9 cellular contexts compared by ENCODE assay signal in genomic region chr2:10497797-10498251, GRCh38. TPM values are rescaled to one million over a fixed set of nuclear protein-coding genes. Genes with fewer than 3 reads are reported as not detected.
DNase-seq lines count a peak whose midpoint lies in the region; ATAC-seq lines count a peak whose summit lies in the region.
"Had no signal": no experiment of that assay in that cellular context is flagged by ENCODE, and none has a peak within 500 bp of the region (broad histone marks: within the 10 kb centered on the region; RNA-seq: fewer than 3 reads in every experiment).

No MANE protein-coding gene starts in this region.

- no peak overlapping the region for H3K27ac Mint-ChIP-seq in activated CD4-positive, alpha-beta T cell treated with anti-CD3 and anti-CD28 coated beads, Interleukin-2, amount 10 ng/mL, durations not matched to agents 24 days and 14 days
- no peak overlapping the region for H3K27ac Mint-ChIP-seq in activated naive CD8-positive, alpha-beta T cell treated with anti-CD3 and anti-CD28 coated beads, Interleukin-2, amount 50 U/mL, for 24 hours
- no peak overlapping the region for H3K27ac Mint-ChIP-seq in stimulated activated memory B cell treated with anti-CD40 and anti-IgM and Interleukin-4, amounts not matched to agents 10 μg/mL and 1 μg/mL and 100 μg/mL, for 72 hours
- H3K27ac Mint-ChIP-seq: activated naive CD8-positive, alpha-beta T cell treated with anti-CD3 and anti-CD28 coated beads, Interleukin-2, amount 10 ng/mL, durations not matched to agents 7 days and 5 days had no signal

- H3K27me3 Mint-ChIP-seq in activated CD4-positive, alpha-beta T cell treated with anti-CD3 and anti-CD28 coated beads, Interleukin-2, amount 10 ng/mL, durations not matched to agents 24 days and 14 days: peaks cover 32% of the 10 kb centered on the region
- H3K27me3 Mint-ChIP-seq in activated naive CD8-positive, alpha-beta T cell treated with anti-CD3 and anti-CD28 coated beads, Interleukin-2, amount 50 U/mL, for 24 hours: peaks cover 12% of the 10 kb centered on the region
- peaks cover 39% of the 10 kb centered on the region for H3K27me3 Mint-ChIP-seq in stimulated activated memory B cell treated with anti-CD40 and anti-IgM and Interleukin-4, amounts not matched to agents 10 μg/mL and 1 μg/mL and 100 μg/mL, for 72 hours

- peak; percentile 49 for DNase-seq in activated CD4-positive, alpha-beta T cell treated with anti-CD3 and anti-CD28 coated beads for 1 hour
- DNase-seq in activated CD4-positive, alpha-beta T cell treated with anti-CD3 and anti-CD28 coated beads, Interleukin-2, amount 10 ng/mL, durations not matched to agents 24 days and 14 days: no peak
- DNase-seq in SIG-M5 treated with dmso at 0.1 percent for 504 hours (lab: John Stamatoyannopoulos, UW; ENCODE audit: unreplicated experiment) (peak; percentile 89), iris pigment epithelial cell (ENCODE audit: low read depth) (peak; percentile 58), cortex of kidney (lab: John Stamatoyannopoulos, UW) (no peak)
- peak; percentile 57 for DNase-seq in activated naive CD8-positive, alpha-beta T cell treated with anti-CD3 and anti-CD28 coated beads, Interleukin-2, amount 50 U/mL, for 24 hours
- peak; percentile 27 to 45 (median 40) for DNase-seq in stimulated activated CD4-positive, alpha-beta T cell treated with anti-CD3 and anti-CD28 coated beads, TNF-alpha, amount 100 ng/mL, for 48 hours (ENCODE audit: low read depth in 3 of 3)
- DNase-seq: activated naive CD8-positive, alpha-beta T cell treated with anti-CD3 and anti-CD28 coated beads, Interleukin-2, amount 10 ng/mL, durations not matched to agents 7 days and 5 days had no signal

- no peak overlapping the region for H3K4me3 Mint-ChIP-seq in activated CD4-positive, alpha-beta T cell treated with anti-CD3 and anti-CD28 coated beads, Interleukin-2, amount 10 ng/mL, durations not matched to agents 24 days and 14 days
- no peak overlapping the region for H3K4me3 Mint-ChIP-seq in activated naive CD8-positive, alpha-beta T cell treated with anti-CD3 and anti-CD28 coated beads, Interleukin-2, amount 50 U/mL, for 24 hours
- no peak overlapping the region for H3K4me3 Mint-ChIP-seq in stimulated activated memory B cell treated with anti-CD40 and anti-IgM and Interleukin-4, amounts not matched to agents 10 μg/mL and 1 μg/mL and 100 μg/mL, for 72 hours
- H3K4me3 Mint-ChIP-seq: activated naive CD8-positive, alpha-beta T cell treated with anti-CD3 and anti-CD28 coated beads, Interleukin-2, amount 10 ng/mL, durations not matched to agents 7 days and 5 days had no signal

- no peaks in the 10 kb centered on the region for H3K9me3 Mint-ChIP-seq in activated CD4-positive, alpha-beta T cell treated with anti-CD3 and anti-CD28 coated beads, Interleukin-2, amount 10 ng/mL, durations not matched to agents 24 days and 14 days
- H3K9me3 Mint-ChIP-seq in activated naive CD8-positive, alpha-beta T cell treated with anti-CD3 and anti-CD28 coated beads, Interleukin-2, amount 50 U/mL, for 24 hours: no peaks in the 10 kb centered on the region
- H3K9me3 Mint-ChIP-seq in stimulated activated memory B cell treated with anti-CD40 and anti-IgM and Interleukin-4, amounts not matched to agents 10 μg/mL and 1 μg/mL and 100 μg/mL, for 72 hours: no peaks in the 10 kb centered on the region
- H3K9me3 Mint-ChIP-seq: activated naive CD8-positive, alpha-beta T cell treated with anti-CD3 and anti-CD28 coated beads, Interleukin-2, amount 10 ng/mL, durations not matched to agents 7 days and 5 days had no signal

- H3K4me1 Mint-ChIP-seq in activated CD4-positive, alpha-beta T cell treated with anti-CD3 and anti-CD28 coated beads, Interleukin-2, amount 10 ng/mL, durations not matched to agents 24 days and 14 days: peaks cover 11% of the 10 kb centered on the region
- peaks cover 25% of the 10 kb centered on the region for H3K4me1 Mint-ChIP-seq in activated naive CD8-positive, alpha-beta T cell treated with anti-CD3 and anti-CD28 coated beads, Interleukin-2, amount 50 U/mL, for 24 hours
- peaks cover 29% of the 10 kb centered on the region for H3K4me1 Mint-ChIP-seq in stimulated activated memory B cell treated with anti-CD40 and anti-IgM and Interleukin-4, amounts not matched to agents 10 μg/mL and 1 μg/mL and 100 μg/mL, for 72 hours

- H3K36me3 Mint-ChIP-seq in activated CD4-positive, alpha-beta T cell treated with anti-CD3 and anti-CD28 coated beads, Interleukin-2, amount 10 ng/mL, durations not matched to agents 24 days and 14 days (ENCODE audit: low read depth): no peaks in the 10 kb centered on the region
- H3K36me3 Mint-ChIP-seq in activated naive CD8-positive, alpha-beta T cell treated with anti-CD3 and anti-CD28 coated beads, Interleukin-2, amount 50 U/mL, for 24 hours (ENCODE audit: low read depth): no peaks in the 10 kb centered on the region
- H3K36me3 Mint-ChIP-seq in stimulated activated memory B cell treated with anti-CD40 and anti-IgM and Interleukin-4, amounts not matched to agents 10 μg/mL and 1 μg/mL and 100 μg/mL, for 72 hours: no peaks in the 10 kb centered on the region
- H3K36me3 Mint-ChIP-seq: activated naive CD8-positive, alpha-beta T cell treated with anti-CD3 and anti-CD28 coated beads, Interleukin-2, amount 10 ng/mL, durations not matched to agents 7 days and 5 days had no signal

- intact Hi-C loops in activated CD4-positive, alpha-beta T cell treated with anti-CD3 and anti-CD28 coated beads, Interleukin-2, amount 10 ng/mL, durations not matched to agents 24 days and 14 days (cut with micrococcal nuclease): no loop called here

- ATAC-seq in activated naive CD8-positive, alpha-beta T cell treated with anti-CD3 and anti-CD28 coated beads, Interleukin-2, amount 50 U/mL, for 24 hours: peak; percentile 33
- no peak for ATAC-seq in stimulated activated memory B cell treated with anti-CD40 and anti-IgM and Interleukin-4, amounts not matched to agents 10 μg/mL and 1 μg/mL and 100 μg/mL, for 72 hours

RNA-seq across cellular contexts. Expression of gene ODC1, which starts 49.7 kb away (rescaled TPM):
- total RNA-seq in activated CD4-positive, alpha-beta T cell treated with anti-CD3 and anti-CD28 coated beads, Interleukin-2, amount 10 ng/mL, durations not matched to agents 24 days and 14 days: 267 and 273 TPM in 2 replicates

Comparison
In these comparisons a context has a peak if more than half of its experiments do, and no peak if none do; other contexts are left out.
1. DNase-seq: peak in activated CD4-positive, alpha-beta T cell treated with anti-CD3 and anti-CD28 coated beads for 1 hour (single experiment), SIG-M5 treated with dmso at 0.1 percent for 504 hours (single experiment), activated naive CD8-positive, alpha-beta T cell treated with anti-CD3 and anti-CD28 coated beads, Interleukin-2, amount 50 U/mL, for 24 hours (single experiment), iris pigment epithelial cell (single experiment) and stimulated activated CD4-positive, alpha-beta T cell treated with anti-CD3 and anti-CD28 coated beads, TNF-alpha, amount 100 ng/mL, for 48 hours (3 of 3); none in activated CD4-positive, alpha-beta T cell treated with anti-CD3 and anti-CD28 coated beads, Interleukin-2, amount 10 ng/mL, durations not matched to agents 24 days and 14 days (single experiment) and cortex of kidney (single experiment).